Comparison of ENCODE assay signal across 13 cellular contexts in genomic region chr9:27350382-27350781, GRCh38.
"Had no signal": no experiment of that assay in that cellular context is flagged by ENCODE, and none has a peak within 500 bp of the region (broad histone marks: within the 10 kb centered on the region; RNA-seq: fewer than 3 reads in every experiment).

No MANE protein-coding gene starts in this region.

- H3K9me3 ChIP-seq: gastroesophageal sphincter had no signal

- DNase-seq: activated CD4-positive, CD25-positive, alpha-beta regulatory T cell treated with anti-CD3 and anti-CD28 coated beads, Interleukin-2, amount 50 U/mL, for 72 hours; activated CD8-positive, alpha-beta memory T cell treated with anti-CD3 and anti-CD28 coated beads for 24 hours; activated CD8-positive, alpha-beta memory T cell treated with anti-CD3 and anti-CD28 coated beads, Interleukin-2, amount 50 U/mL, for 48 hours; activated gamma-delta T cell treated with Interleukin-2 at 50 U/mL for 16 hours; activated T-cell treated with anti-CD3 and anti-CD28 coated beads, Interleukin-2, amount 50 U/mL, for 72 hours; amniotic stem cell; nephron progenitor cell; nucleus accumbens; stimulated activated naive CD4-positive, alpha-beta T cell; trophoblast cell had no signal

- H3K36me3 ChIP-seq: gastroesophageal sphincter had no signal

- H3K4me3 ChIP-seq: gastroesophageal sphincter, lung had no signal

- H3K27me3 ChIP-seq: gastroesophageal sphincter had no signal

- H3K27ac ChIP-seq: VCaP had no signal
